1 cellular context compared by ENCODE assay signal in genomic region chr14:75168586-75169335, GRCh38.
TF ChIP-seq lines count a peak whose summit lies in the region.

No MANE protein-coding gene starts in this region.

TF ChIP-seq in K562, 482 proteins besides CTCF, POLR2A, EP300 and RAD21:
- peak; percentile 70; the same call in 1 of the 2 replicates for TF ChIP-seq ZKSCAN1 (IDR thresholded peaks at IDR 0.05; ENCODE audit: low read depth, low read length)
- TF ChIP-seq, protein P1, sequence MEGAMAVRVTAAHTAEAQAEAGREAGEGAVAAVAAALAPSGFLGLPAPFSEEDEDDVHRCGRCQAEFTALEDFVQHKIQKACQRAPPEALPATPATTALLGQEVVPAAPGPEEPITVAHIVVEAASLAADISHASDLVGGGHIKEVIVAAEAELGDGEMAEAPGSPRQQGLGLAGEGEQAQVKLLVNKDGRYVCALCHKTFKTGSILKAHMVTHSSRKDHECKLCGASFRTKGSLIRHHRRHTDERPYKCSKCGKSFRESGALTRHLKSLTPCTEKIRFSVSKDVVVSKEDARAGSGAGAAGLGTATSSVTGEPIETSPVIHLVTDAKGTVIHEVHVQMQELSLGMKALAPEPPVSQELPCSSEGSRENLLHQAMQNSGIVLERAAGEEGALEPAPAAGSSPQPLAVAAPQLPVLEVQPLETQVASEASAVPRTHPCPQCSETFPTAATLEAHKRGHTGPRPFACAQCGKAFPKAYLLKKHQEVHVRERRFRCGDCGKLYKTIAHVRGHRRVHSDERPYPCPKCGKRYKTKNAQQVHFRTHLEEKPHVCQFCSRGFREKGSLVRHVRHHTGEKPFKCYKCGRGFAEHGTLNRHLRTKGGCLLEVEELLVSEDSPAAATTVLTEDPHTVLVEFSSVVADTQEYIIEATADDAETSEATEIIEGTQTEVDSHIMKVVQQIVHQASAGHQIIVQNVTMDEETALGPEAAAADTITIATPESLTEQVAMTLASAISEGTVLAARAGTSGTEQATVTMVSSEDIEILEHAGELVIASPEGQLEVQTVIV (CRISPR knock-in tag; IDR thresholded peaks at IDR 0.05; ENCODE audit: borderline replicate concordance), result no peak
- TF ChIP-seq KLF13 (tag; IDR thresholded peaks at IDR 0.05; ENCODE audit: borderline replicate concordance, low read depth), result no peak
- TF ChIP-seq XRCC5 (IDR thresholded peaks at IDR 0.05; ENCODE audit: low read depth, low read length), result no peak
TF ChIP-seq in K562: peak in this region for 1.
